ENCODE assay signal across 8 cellular contexts in genomic region chr4:1713003-1713397, GRCh38. TPM values are rescaled to one million over a fixed set of nuclear protein-coding genes. Genes with fewer than 3 reads are reported as not detected.
DNase-seq lines count a peak whose midpoint lies in the region; ATAC-seq, FAIRE-seq and TF ChIP-seq lines count a peak whose summit lies in the region.

No MANE protein-coding gene starts in this region.

- ATAC-seq in HG03558 (IDR thresholded peaks at IDR 0.05; ENCODE audit: extremely low read depth, unreplicated experiment) (peak; percentile 1), upper lobe of left lung (ENCODE audit: low FRiP score in 2 of 2) (peak; percentile 1 to 7), HG03432 (IDR thresholded peaks at IDR 0.05; ENCODE audit: unreplicated experiment) (no peak)

- 2% methylated on average over 23 of the region's 23 CpGs for WGBS in liver
- 8 to 28% methylated on average over 8 to 22 of the region's 23 CpGs for WGBS in upper lobe of left lung, 2 donors

- peak overlapping the region; percentile 97 for H3K4me2 ChIP-seq in astrocyte (ENCODE audit: low read length)

- H3K4me3 ChIP-seq in astrocyte (ENCODE audit: insufficient read depth, low read depth, low read length): peak overlapping the region; percentile 85
- H3K4me3 ChIP-seq in liver (ENCODE audit: low read depth in 1 of 3, low read length in 3 of 3): peak overlapping the region; percentile 79 to 94 (median 87)
- H3K4me3 ChIP-seq in upper lobe of left lung: peak overlapping the region; percentile 85 to 97 (median 92)

- DNase-seq in NCI-H748 (lab: John Stamatoyannopoulos, UW; ENCODE audit: unreplicated experiment) (peak; percentile 37), NCI-H748 treated with DMSO at 0.1 percent for 48 hours (lab: John Stamatoyannopoulos, UW) (no peak), astrocyte (ENCODE audit: low read depth) (no peak), upper lobe of left lung (no peak), DMS79 (lab: John Stamatoyannopoulos, UW) (no peak)

- H3K27me3 ChIP-seq in astrocyte (ENCODE audit: insufficient read depth, low read length): no peaks in the 10 kb centered on the region
- H3K27me3 ChIP-seq in liver (ENCODE audit: control insufficient read depth in 4 of 4, insufficient read depth in 4 of 4, low read length in 3 of 4): no peaks in the 10 kb centered on the region
- no peaks in the 10 kb centered on the region for H3K27me3 ChIP-seq in upper lobe of left lung

- peak overlapping the region; percentile 97 for H3K27ac Mint-ChIP-seq in astrocyte (ENCODE audit: unreplicated experiment)

- peaks cover 2% of the 10 kb centered on the region for H3K36me3 ChIP-seq in astrocyte (ENCODE audit: insufficient read depth, low read length)
- H3K36me3 ChIP-seq in liver (ENCODE audit: control insufficient read depth in 4 of 4, insufficient read depth in 3 of 4, low read depth in 1 of 4, low read length in 3 of 4): peaks cover 0 to 2% (median under 1%) of the 10 kb centered on the region in 4 donors
- H3K36me3 ChIP-seq in upper lobe of left lung: peaks cover 0 to 21% (median 10%) of the 10 kb centered on the region in 4 donors

- H3K9me3 ChIP-seq in astrocyte (ENCODE audit: insufficient read depth, low read depth, low read length): no peaks in the 10 kb centered on the region
- H3K9me3 ChIP-seq in liver (ENCODE audit: control insufficient read depth in 4 of 4, low read length in 3 of 4): no peaks in the 10 kb centered on the region
- no peaks in the 10 kb centered on the region for H3K9me3 ChIP-seq in upper lobe of left lung

- no peak for TF ChIP-seq CTCF in astrocyte (IDR thresholded peaks at IDR 0.05; ENCODE audit: insufficient read depth, low read depth, low read length)
- no peak for TF ChIP-seq CTCF in liver (IDR thresholded peaks at IDR 0.05; ENCODE audit: low read depth, low read length, missing input control)
- no peak for TF ChIP-seq CTCF in upper lobe of left lung (IDR thresholded peaks at IDR 0.05)

- H3K36me3 Mint-ChIP-seq in astrocyte (ENCODE audit: low read depth, unreplicated experiment): peaks cover 8% of the 10 kb centered on the region

- no peak for TF ChIP-seq EP300 in upper lobe of left lung (IDR thresholded peaks at IDR 0.05)

- H3K27me3 Mint-ChIP-seq in astrocyte (ENCODE audit: low read depth, unreplicated experiment): no peaks in the 10 kb centered on the region

- H3K4me1 Mint-ChIP-seq in astrocyte (ENCODE audit: low read depth, unreplicated experiment): peaks cover 17% of the 10 kb centered on the region

- FAIRE-seq in astrocyte (lab: Jason Lieb, UNC): no peak

- H4K20me1 ChIP-seq in astrocyte (ENCODE audit: insufficient read depth, low read length): peaks cover 44% of the 10 kb centered on the region

- H3K79me2 ChIP-seq in astrocyte (ENCODE audit: insufficient read depth, low read length): peaks cover 63% of the 10 kb centered on the region

- peak overlapping the region; percentile 94 for H3K4me3 Mint-ChIP-seq in astrocyte (ENCODE audit: unreplicated experiment)

- peak overlapping the region; percentile 91 for H2AFZ ChIP-seq in astrocyte (ENCODE audit: low read depth, low read length)

- no peaks in the 10 kb centered on the region for H3K9me3 Mint-ChIP-seq in astrocyte (ENCODE audit: unreplicated experiment)

- H3K27ac ChIP-seq in astrocyte (ENCODE audit: low read depth, low read length): peak overlapping the region; percentile 95
- peak overlapping the region; percentile 96 to 100 for H3K27ac ChIP-seq in liver (ENCODE audit: low read depth in 1 of 2, low read length in 2 of 2)
- peak overlapping the region; percentile 97 to 100 (median 98) for H3K27ac ChIP-seq in upper lobe of left lung

- TF ChIP-seq RAD21 in liver (IDR thresholded peaks at IDR 0.05): no peak

- no peak for TF ChIP-seq POLR2A in upper lobe of left lung (IDR thresholded peaks at IDR 0.05)

- peaks cover 6% of the 10 kb centered on the region for H3K4me1 ChIP-seq in astrocyte (ENCODE audit: insufficient read depth, low read length)
- H3K4me1 ChIP-seq in liver (ENCODE audit: control insufficient read depth in 4 of 4, insufficient read depth in 4 of 4, low read length in 3 of 4): peaks cover 11 to 40% (median 27%) of the 10 kb centered on the region in 4 donors
- H3K4me1 ChIP-seq in upper lobe of left lung: peaks cover 36 to 58% (median 42%) of the 10 kb centered on the region in 4 donors

- peak overlapping the region; percentile 90 for H3K9ac ChIP-seq in astrocyte (ENCODE audit: low read length)
- peak overlapping the region; percentile 64 to 73 for H3K9ac ChIP-seq in liver (ENCODE audit: low read depth in 1 of 2, low read length in 2 of 2)

TF ChIP-seq in liver, 16 proteins besides CTCF, POLR2A, EP300 and RAD21:
- TF ChIP-seq, protein P1, sequence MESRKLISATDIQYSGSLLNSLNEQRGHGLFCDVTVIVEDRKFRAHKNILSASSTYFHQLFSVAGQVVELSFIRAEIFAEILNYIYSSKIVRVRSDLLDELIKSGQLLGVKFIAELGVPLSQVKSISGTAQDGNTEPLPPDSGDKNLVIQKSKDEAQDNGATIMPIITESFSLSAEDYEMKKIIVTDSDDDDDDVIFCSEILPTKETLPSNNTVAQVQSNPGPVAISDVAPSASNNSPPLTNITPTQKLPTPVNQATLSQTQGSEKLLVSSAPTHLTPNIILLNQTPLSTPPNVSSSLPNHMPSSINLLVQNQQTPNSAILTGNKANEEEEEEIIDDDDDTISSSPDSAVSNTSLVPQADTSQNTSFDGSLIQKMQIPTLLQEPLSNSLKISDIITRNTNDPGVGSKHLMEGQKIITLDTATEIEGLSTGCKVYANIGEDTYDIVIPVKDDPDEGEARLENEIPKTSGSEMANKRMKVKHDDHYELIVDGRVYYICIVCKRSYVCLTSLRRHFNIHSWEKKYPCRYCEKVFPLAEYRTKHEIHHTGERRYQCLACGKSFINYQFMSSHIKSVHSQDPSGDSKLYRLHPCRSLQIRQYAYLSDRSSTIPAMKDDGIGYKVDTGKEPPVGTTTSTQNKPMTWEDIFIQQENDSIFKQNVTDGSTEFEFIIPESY (IDR thresholded peaks at IDR 0.05): no peak
- no peak for TF ChIP-seq HNF4A (conservative IDR thresholded peaks at IDR 0.05)
- TF ChIP-seq TAF1 (conservative IDR thresholded peaks at IDR 0.05): no peak
- TF ChIP-seq SP1 (IDR thresholded peaks at IDR 0.05): no peak
- no peak for TF ChIP-seq JUND (IDR thresholded peaks at IDR 0.05)
- TF ChIP-seq FOXA2 (IDR thresholded peaks at IDR 0.05): no peak
- TF ChIP-seq, protein P2, sequence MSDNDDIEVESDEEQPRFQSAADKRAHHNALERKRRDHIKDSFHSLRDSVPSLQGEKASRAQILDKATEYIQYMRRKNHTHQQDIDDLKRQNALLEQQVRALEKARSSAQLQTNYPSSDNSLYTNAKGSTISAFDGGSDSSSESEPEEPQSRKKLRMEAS (IDR thresholded peaks at IDR 0.05): no peak
- no peak for TF ChIP-seq EGR1 (IDR thresholded peaks at IDR 0.05; ENCODE audit: low read depth in 2 of 2)
- TF ChIP-seq GABPA (IDR thresholded peaks at IDR 0.05 in 1 of 2, conservative IDR thresholded peaks at IDR 0.05 in 1 of 2): no peak
- TF ChIP-seq, protein P3, sequence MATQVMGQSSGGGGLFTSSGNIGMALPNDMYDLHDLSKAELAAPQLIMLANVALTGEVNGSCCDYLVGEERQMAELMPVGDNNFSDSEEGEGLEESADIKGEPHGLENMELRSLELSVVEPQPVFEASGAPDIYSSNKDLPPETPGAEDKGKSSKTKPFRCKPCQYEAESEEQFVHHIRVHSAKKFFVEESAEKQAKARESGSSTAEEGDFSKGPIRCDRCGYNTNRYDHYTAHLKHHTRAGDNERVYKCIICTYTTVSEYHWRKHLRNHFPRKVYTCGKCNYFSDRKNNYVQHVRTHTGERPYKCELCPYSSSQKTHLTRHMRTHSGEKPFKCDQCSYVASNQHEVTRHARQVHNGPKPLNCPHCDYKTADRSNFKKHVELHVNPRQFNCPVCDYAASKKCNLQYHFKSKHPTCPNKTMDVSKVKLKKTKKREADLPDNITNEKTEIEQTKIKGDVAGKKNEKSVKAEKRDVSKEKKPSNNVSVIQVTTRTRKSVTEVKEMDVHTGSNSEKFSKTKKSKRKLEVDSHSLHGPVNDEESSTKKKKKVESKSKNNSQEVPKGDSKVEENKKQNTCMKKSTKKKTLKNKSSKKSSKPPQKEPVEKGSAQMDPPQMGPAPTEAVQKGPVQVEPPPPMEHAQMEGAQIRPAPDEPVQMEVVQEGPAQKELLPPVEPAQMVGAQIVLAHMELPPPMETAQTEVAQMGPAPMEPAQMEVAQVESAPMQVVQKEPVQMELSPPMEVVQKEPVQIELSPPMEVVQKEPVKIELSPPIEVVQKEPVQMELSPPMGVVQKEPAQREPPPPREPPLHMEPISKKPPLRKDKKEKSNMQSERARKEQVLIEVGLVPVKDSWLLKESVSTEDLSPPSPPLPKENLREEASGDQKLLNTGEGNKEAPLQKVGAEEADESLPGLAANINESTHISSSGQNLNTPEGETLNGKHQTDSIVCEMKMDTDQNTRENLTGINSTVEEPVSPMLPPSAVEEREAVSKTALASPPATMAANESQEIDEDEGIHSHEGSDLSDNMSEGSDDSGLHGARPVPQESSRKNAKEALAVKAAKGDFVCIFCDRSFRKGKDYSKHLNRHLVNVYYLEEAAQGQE (IDR thresholded peaks at IDR 0.05): no peak

RNA-seq across cellular contexts. Expression of gene SLBP, which starts 0.9 kb away (rescaled TPM):
- total RNA-seq in astrocyte: 44.5 and 45.1 TPM in 2 replicates
- total RNA-seq in liver: 10 to 100 TPM; 14.7 to 64.4 TPM
- polyA plus RNA-seq in liver: 10 to 100 TPM; 15.1 to 19.6 TPM
- 10 to 100 TPM; 33.0 to 51.1 (median 38.0) TPM for total RNA-seq in upper lobe of left lung

RNA-seq across cellular contexts. Expression of gene TMEM129, which starts 8.1 kb away (rescaled TPM):
- total RNA-seq in astrocyte (26.8 and 29.3 TPM in 2 replicates), liver (10 to 100 TPM; 15.9 to 37.0 TPM), upper lobe of left lung (10 to 100 TPM; 38.9 to 99.1 (median 49.6) TPM)
- polyA plus RNA-seq in liver: 10 to 100 TPM; 12.2 to 27.7 TPM

RNA-seq across cellular contexts. Expression of gene TACC3, which starts 8.3 kb away (rescaled TPM):
- total RNA-seq in astrocyte (10.2 and 15.0 TPM in 2 replicates), liver (10 to 100 TPM in 1 of 2 donors, 1 to 10 TPM in 1; 4.9 to 38.9 TPM), upper lobe of left lung (10 to 100 TPM in 5 of 6 donors, 1 to 10 TPM in 1; 8.9 to 47.4 (median 21.9) TPM)
- 1 to 10 TPM; 1.4 to 6.1 TPM for polyA plus RNA-seq in liver

RNA-seq across cellular contexts. Expression of gene FAM53A, which starts 28.9 kb away (rescaled TPM):
- total RNA-seq in astrocyte (2.1 and 3.4 TPM in 2 replicates), liver (1 to 10 TPM in 1 of 2 donors, under 1 TPM in 1; 0.51 to 1.4 TPM), upper lobe of left lung (10 to 100 TPM in 1 of 6 donors, 1 to 10 TPM in 4, under 1 TPM in 1; 0.59 to 17.8 (median 2.5) TPM)
- polyA plus RNA-seq in liver: 1 to 10 TPM in 1 of 2 donors, under 1 TPM in 1; 0.44 to 2.2 TPM
